ENCODE assay signal across 8 cellular contexts in genomic region chr17:35486920-35487727, GRCh38. TPM values are rescaled to one million over a fixed set of nuclear protein-coding genes. Genes with fewer than 3 reads are reported as not detected.
A peak's percentile ranks its signal among the peaks of the same experiment; 100 is the strongest.
DNase-seq lines count a peak whose midpoint lies in the region; ATAC-seq and TF ChIP-seq lines count a peak whose summit lies in the region.

No MANE protein-coding gene starts in this region.

- H3K79me2 ChIP-seq in OCI-LY1 (ENCODE audit: insufficient read depth, low read length) = no peaks in the 10 kb centered on the region

- H3K9me3 ChIP-seq in OCI-LY1 (ENCODE audit: low read length) (no peaks in the 10 kb centered on the region), vagina (no peaks in the 10 kb centered on the region)

- intact Hi-C loops in activated T-helper 2 cell treated with anti-CD3 and anti-CD28 coated beads, Interferon-gamma antibody, Interleukin-2, Interleukin-4, amounts not matched to agents 10 μg/mL and 5 μg/mL and 100 μg/mL, durations not matched to agents 14 hours and 24 hours and 36 hours (cut with micrococcal nuclease) = loop anchor here (1.0 to 10.0 kb wide), 7 partner anchors 35 to 272 kb away; partner anchors contain the start of genes SLFN11, SLFN12, SLFN12L and SLFN13
- intact Hi-C loops in Right ventricle myocardium superior (cut with DNase I) (loop anchor here (10.0 kb wide), 2 partner anchors 58 to 62 kb away; no protein-coding TSS in a partner anchor), vagina (cut with DNase I) (no loop called here)

- peak; percentile 69 for ATAC-seq in Right ventricle myocardium superior (ENCODE audit: poor library complexity)

- H3K36me3 ChIP-seq in OCI-LY1 (ENCODE audit: insufficient read depth, low read length) (no peaks in the 10 kb centered on the region), vagina (no peaks in the 10 kb centered on the region)

- peaks cover 5% of the 10 kb centered on the region for H3K9me3 Mint-ChIP-seq in activated T-helper 2 cell treated with anti-CD3 and anti-CD28 coated beads, Interferon-gamma antibody, Interleukin-2, Interleukin-4, amounts not matched to agents 10 μg/mL and 5 μg/mL and 100 μg/mL, durations not matched to agents 14 hours and 24 hours and 36 hours
- peaks cover 15% of the 10 kb centered on the region for H3K9me3 Mint-ChIP-seq in glutamatergic neuron (ENCODE audit: unreplicated experiment)

- no peak overlapping the region for H3K27ac ChIP-seq in OCI-LY1 (ENCODE audit: low read depth, low read length, poor library complexity, severe bottlenecking)
- peak overlapping the region; percentile 16 for H3K27ac ChIP-seq in vagina

- H4K20me1 ChIP-seq in OCI-LY1 (ENCODE audit: insufficient read depth, low read length) = no peaks in the 10 kb centered on the region

- H3K27me3 Mint-ChIP-seq in activated T-helper 2 cell treated with anti-CD3 and anti-CD28 coated beads, Interferon-gamma antibody, Interleukin-2, Interleukin-4, amounts not matched to agents 10 μg/mL and 5 μg/mL and 100 μg/mL, durations not matched to agents 14 hours and 24 hours and 36 hours (ENCODE audit: low read depth) = no peaks in the 10 kb centered on the region
- peaks cover 53% of the 10 kb centered on the region for H3K27me3 Mint-ChIP-seq in glutamatergic neuron (ENCODE audit: unreplicated experiment)

- no peak for TF ChIP-seq POLR2A in vagina (IDR thresholded peaks at IDR 0.05)

- H3K27me3 ChIP-seq in OCI-LY1 (ENCODE audit: insufficient read depth, low read length) (peaks cover 12% of the 10 kb centered on the region; the same call in 1 of the 2 replicates), vagina (peaks cover 17% of the 10 kb centered on the region)

- DNase-seq in GM19240 (ENCODE audit: insufficient read length, low spot score) = peak; percentile 63
- peak; percentile 65 for DNase-seq in activated T-helper 2 cell treated with anti-CD3 and anti-CD28 coated beads, Interferon-gamma antibody, Interleukin-2, Interleukin-4, amounts not matched to agents 10 μg/mL and 5 μg/mL and 100 μg/mL, durations not matched to agents 14 hours and 24 hours and 36 hours (ENCODE audit: low spot score)
- DNase-seq in Right ventricle myocardium superior = peak; percentile 73
- peak; percentile 38 for DNase-seq in retina
- no peak for DNase-seq in vagina (ENCODE audit: extremely low spot score in 2 of 2)
- no peak for DNase-seq in glutamatergic neuron
- DNase-seq in NCI-H1092 (lab: John Stamatoyannopoulos, UW) = no peak

- H3K9me2 ChIP-seq in OCI-LY1 (ENCODE audit: low read depth, low read length) = no peaks in the 10 kb centered on the region

- peak overlapping the region; percentile 32; the same call in 1 of the 2 replicates for H3K4me2 ChIP-seq in OCI-LY1 (ENCODE audit: low read length)

- no peaks in the 10 kb centered on the region for H3K4me1 ChIP-seq in OCI-LY1 (ENCODE audit: insufficient read depth, low read length, severe bottlenecking)
- H3K4me1 ChIP-seq in vagina = peaks cover 9% of the 10 kb centered on the region

- no peak for TF ChIP-seq CTCF in OCI-LY1 (IDR thresholded peaks at IDR 0.05; ENCODE audit: low read length)
- TF ChIP-seq CTCF in vagina (IDR thresholded peaks at IDR 0.05) = no peak
- TF ChIP-seq CTCF in glutamatergic neuron (IDR thresholded peaks at IDR 0.05; ENCODE audit: partially characterized antibody, unreplicated experiment) = no peak

- H3K36me3 Mint-ChIP-seq in activated T-helper 2 cell treated with anti-CD3 and anti-CD28 coated beads, Interferon-gamma antibody, Interleukin-2, Interleukin-4, amounts not matched to agents 10 μg/mL and 5 μg/mL and 100 μg/mL, durations not matched to agents 14 hours and 24 hours and 36 hours (ENCODE audit: low read depth) = peaks cover 90% of the 10 kb centered on the region
- peaks cover 19% of the 10 kb centered on the region for H3K36me3 Mint-ChIP-seq in glutamatergic neuron (ENCODE audit: unreplicated experiment)

- H3K4me1 Mint-ChIP-seq in activated T-helper 2 cell treated with anti-CD3 and anti-CD28 coated beads, Interferon-gamma antibody, Interleukin-2, Interleukin-4, amounts not matched to agents 10 μg/mL and 5 μg/mL and 100 μg/mL, durations not matched to agents 14 hours and 24 hours and 36 hours (ENCODE audit: low read depth) = peaks cover 49% of the 10 kb centered on the region
- H3K4me1 Mint-ChIP-seq in glutamatergic neuron (ENCODE audit: low read depth, unreplicated experiment) = no peaks in the 10 kb centered on the region

- H3K4me3 Mint-ChIP-seq in activated T-helper 2 cell treated with anti-CD3 and anti-CD28 coated beads, Interferon-gamma antibody, Interleukin-2, Interleukin-4, amounts not matched to agents 10 μg/mL and 5 μg/mL and 100 μg/mL, durations not matched to agents 14 hours and 24 hours and 36 hours (ENCODE audit: low read depth) = peak overlapping the region; percentile 83
- H3K4me3 Mint-ChIP-seq in glutamatergic neuron (ENCODE audit: unreplicated experiment) = no peak overlapping the region

- no peak overlapping the region for H2AFZ ChIP-seq in OCI-LY1 (ENCODE audit: low read length)

- H3F3A ChIP-seq in OCI-LY1 (ENCODE audit: insufficient read depth, low read length) = no peaks in the 10 kb centered on the region

- peak overlapping the region; percentile 94 for H3K27ac Mint-ChIP-seq in activated T-helper 2 cell treated with anti-CD3 and anti-CD28 coated beads, Interferon-gamma antibody, Interleukin-2, Interleukin-4, amounts not matched to agents 10 μg/mL and 5 μg/mL and 100 μg/mL, durations not matched to agents 14 hours and 24 hours and 36 hours
- no peak overlapping the region for H3K27ac Mint-ChIP-seq in glutamatergic neuron (ENCODE audit: unreplicated experiment)

- H3K4me3 ChIP-seq in OCI-LY1 (ENCODE audit: low read depth, low read length, poor library complexity, severe bottlenecking) (no peak overlapping the region), vagina (peak overlapping the region; percentile 44 to 61)

- H3K9ac ChIP-seq in OCI-LY1 (ENCODE audit: low read length) = no peak overlapping the region

RNA-seq across cellular contexts. Expression of gene SLFN13, which starts 38.6 kb away (rescaled TPM):
- 41.9 and 42.6 TPM in 2 replicates for total RNA-seq in activated T-helper 2 cell treated with anti-CD3 and anti-CD28 coated beads, Interferon-gamma antibody, Interleukin-2, Interleukin-4, amounts not matched to agents 10 μg/mL and 5 μg/mL and 100 μg/mL, durations not matched to agents 14 hours and 24 hours and 36 hours
- 5.4 TPM for total RNA-seq in Right ventricle myocardium superior
- 6.9 TPM for total RNA-seq in vagina
- 0.96 TPM for total RNA-seq in glutamatergic neuron (ENCODE audit: unreplicated experiment)

RNA-seq across cellular contexts. Expression of gene SLFN12L, which starts 50.4 kb away (rescaled TPM):
- total RNA-seq in activated T-helper 2 cell treated with anti-CD3 and anti-CD28 coated beads, Interferon-gamma antibody, Interleukin-2, Interleukin-4, amounts not matched to agents 10 μg/mL and 5 μg/mL and 100 μg/mL, durations not matched to agents 14 hours and 24 hours and 36 hours = 37.8 and 41.9 TPM in 2 replicates
- total RNA-seq in Right ventricle myocardium superior = 0.19 TPM
- 12.3 TPM for total RNA-seq in vagina
- not detected for total RNA-seq in glutamatergic neuron (ENCODE audit: unreplicated experiment)

RNA-seq across cellular contexts. Expression of gene SLFN12, which starts 54.8 kb away (rescaled TPM):
- 7.5 and 8.8 TPM in 2 replicates for total RNA-seq in activated T-helper 2 cell treated with anti-CD3 and anti-CD28 coated beads, Interferon-gamma antibody, Interleukin-2, Interleukin-4, amounts not matched to agents 10 μg/mL and 5 μg/mL and 100 μg/mL, durations not matched to agents 14 hours and 24 hours and 36 hours
- 3.3 TPM for total RNA-seq in Right ventricle myocardium superior
- total RNA-seq in vagina = 5.9 TPM
- not detected for total RNA-seq in glutamatergic neuron (ENCODE audit: unreplicated experiment)

Comparison
In these comparisons a context has a peak if more than half of its experiments do, and no peak if none do; other contexts are left out.
1. DNase-seq: peak in GM19240 (single experiment), activated T-helper 2 cell treated with anti-CD3 and anti-CD28 coated beads, Interferon-gamma antibody, Interleukin-2, Interleukin-4, amounts not matched to agents 10 μg/mL and 5 μg/mL and 100 μg/mL, durations not matched to agents 14 hours and 24 hours and 36 hours (single experiment), Right ventricle myocardium superior (single experiment) and retina (single experiment); none in vagina (0 of 2), glutamatergic neuron (single experiment) and NCI-H1092 (single experiment).
2. RNA of gene SLFN12L, which starts 50.4 kb away (total RNA-seq): 37.8 to 41.9 TPM in activated T-helper 2 cell treated with anti-CD3 and anti-CD28 coated beads, Interferon-gamma antibody, Interleukin-2, Interleukin-4, amounts not matched to agents 10 μg/mL and 5 μg/mL and 100 μg/mL, durations not matched to agents 14 hours and 24 hours and 36 hours and 12.3 TPM in vagina (single experiment); 0.19 TPM in Right ventricle myocardium superior (single experiment) and not detected in glutamatergic neuron (single experiment); every median in the first group is over 10 times any median in the second.